8 cellular contexts compared by ENCODE assay signal in the genomic region with DNA sequence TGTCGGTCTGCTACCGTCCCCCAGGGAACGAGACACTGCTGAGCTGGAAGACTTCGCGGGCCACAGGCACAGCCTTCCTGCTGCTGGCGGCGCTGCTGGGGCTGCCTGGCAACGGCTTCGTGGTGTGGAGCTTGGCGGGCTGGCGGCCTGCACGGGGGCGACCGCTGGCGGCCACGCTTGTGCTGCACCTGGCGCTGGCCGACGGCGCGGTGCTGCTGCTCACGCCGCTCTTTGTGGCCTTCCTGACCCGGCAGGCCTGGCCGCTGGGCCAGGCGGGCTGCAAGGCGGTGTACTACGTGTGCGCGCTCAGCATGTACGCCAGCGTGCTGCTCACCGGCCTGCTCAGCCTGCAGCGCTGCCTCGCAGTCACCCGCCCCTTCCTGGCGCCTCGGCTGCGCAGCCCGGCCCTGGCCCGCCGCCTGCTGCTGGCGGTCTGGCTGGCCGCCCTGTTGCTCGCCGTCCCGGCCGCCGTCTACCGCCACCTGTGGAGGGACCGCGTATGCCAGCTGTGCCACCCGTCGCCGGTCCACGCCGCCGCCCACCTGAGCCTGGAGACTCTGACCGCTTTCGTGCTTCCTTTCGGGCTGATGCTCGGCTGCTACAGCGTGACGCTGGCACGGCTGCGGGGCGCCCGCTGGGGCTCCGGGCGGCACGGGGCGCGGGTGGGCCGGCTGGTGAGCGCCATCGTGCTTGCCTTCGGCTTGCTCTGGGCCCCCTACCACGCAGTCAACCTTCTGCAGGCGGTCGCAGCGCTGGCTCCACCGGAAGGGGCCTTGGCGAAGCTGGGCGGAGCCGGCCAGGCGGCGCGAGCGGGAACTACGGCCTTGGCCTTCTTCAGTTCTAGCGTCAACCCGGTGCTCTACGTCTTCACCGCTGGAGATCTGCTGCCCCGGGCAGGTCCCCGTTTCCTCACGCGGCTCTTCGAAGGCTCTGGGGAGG.
A peak's percentile ranks its signal among the peaks of the same experiment; 100 is the strongest.
DNase-seq lines count a peak whose midpoint lies in the region; ATAC-seq lines count a peak whose summit lies in the region.

A gene with protein sequence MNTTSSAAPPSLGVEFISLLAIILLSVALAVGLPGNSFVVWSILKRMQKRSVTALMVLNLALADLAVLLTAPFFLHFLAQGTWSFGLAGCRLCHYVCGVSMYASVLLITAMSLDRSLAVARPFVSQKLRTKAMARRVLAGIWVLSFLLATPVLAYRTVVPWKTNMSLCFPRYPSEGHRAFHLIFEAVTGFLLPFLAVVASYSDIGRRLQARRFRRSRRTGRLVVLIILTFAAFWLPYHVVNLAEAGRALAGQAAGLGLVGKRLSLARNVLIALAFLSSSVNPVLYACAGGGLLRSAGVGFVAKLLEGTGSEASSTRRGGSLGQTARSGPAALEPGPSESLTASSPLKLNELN (plus strand): TSS at position 837 of the 939 bp plus-strand sequence. CDS start 4,150 bp downstream, outside the sequence.

- peak within 1 kb of the TSS; percentile 69 to 84 for H3K4me3 Mint-ChIP-seq in stimulated activated naive CD8-positive, alpha-beta T cell treated with anti-CD3 and anti-CD28 coated beads, Interleukin-15, amount 100 ng/mL, for 72 hours

- H3K4me3 ChIP-seq in duodenal mucosa (ENCODE audit: low read depth in 1 of 2, low read length in 2 of 2) = peak within 1 kb of the TSS; percentile 59 to 69

- no peaks in the 10 kb centered on the region for H3K9me3 ChIP-seq in duodenal mucosa (ENCODE audit: control insufficient read depth in 1 of 2, low read length in 2 of 2)

- peak within 1 kb of the TSS; percentile 71 for H3K27ac ChIP-seq in duodenal mucosa (ENCODE audit: low read depth, low read length)

- peaks cover 0 to 3% of the 10 kb centered on the region in 2 donors for H3K27me3 ChIP-seq in duodenal mucosa (ENCODE audit: control insufficient read depth in 1 of 2, insufficient read depth in 2 of 2, low read length in 2 of 2)

- no peaks in the 10 kb centered on the region for H3K27me3 Mint-ChIP-seq in stimulated activated naive CD8-positive, alpha-beta T cell treated with anti-CD3 and anti-CD28 coated beads, Interleukin-15, amount 100 ng/mL, for 72 hours

- peaks cover 6 to 7% of the 10 kb centered on the region in 2 donors for H3K36me3 ChIP-seq in duodenal mucosa (ENCODE audit: control insufficient read depth in 1 of 2, insufficient read depth in 2 of 2, low read length in 2 of 2)

- H3K9ac ChIP-seq in duodenal mucosa (ENCODE audit: low read depth in 1 of 2, low read length in 2 of 2) = peak within 1 kb of the TSS; percentile 55 to 61

- H3K9me3 Mint-ChIP-seq in stimulated activated naive CD8-positive, alpha-beta T cell treated with anti-CD3 and anti-CD28 coated beads, Interleukin-15, amount 100 ng/mL, for 72 hours = no peaks in the 10 kb centered on the region

- DNase-seq in DMS53 (lab: John Stamatoyannopoulos, UW) = peak; percentile 94
- DNase-seq in KG1 (lab: John Stamatoyannopoulos, UW) = peak; percentile 15
- peak; percentile 40 to 49 for DNase-seq in activated CD4-positive, alpha-beta T cell treated with anti-CD3 and anti-CD28 coated beads, Interleukin-2, amount 50 U/mL, for 4 hours
- peak; percentile 31 for DNase-seq in middle frontal gyrus (ENCODE audit: extremely low spot score, low spot score)
- peak; percentile 72 to 77 for DNase-seq in stimulated activated naive CD8-positive, alpha-beta T cell treated with anti-CD3 and anti-CD28 coated beads, Interleukin-15, amount 100 ng/mL, for 72 hours
- DNase-seq in NCI-H1694 (lab: John Stamatoyannopoulos, UW) = no peak

- H3K4me1 ChIP-seq in duodenal mucosa (ENCODE audit: control insufficient read depth in 1 of 2, insufficient read depth in 2 of 2, low read length in 2 of 2) = peaks cover 62 to 81% of the 10 kb centered on the region in 2 donors

- peaks cover 79% of the 10 kb centered on the region for H3K4me1 Mint-ChIP-seq in stimulated activated naive CD8-positive, alpha-beta T cell treated with anti-CD3 and anti-CD28 coated beads, Interleukin-15, amount 100 ng/mL, for 72 hours

- ATAC-seq in GM21381 (IDR thresholded peaks at IDR 0.05; ENCODE audit: unreplicated experiment) = peak; percentile 66
- peak; percentile 88 for ATAC-seq in stimulated activated naive CD8-positive, alpha-beta T cell treated with anti-CD3 and anti-CD28 coated beads, Interleukin-15, amount 100 ng/mL, for 72 hours

- H3K27ac Mint-ChIP-seq in stimulated activated naive CD8-positive, alpha-beta T cell treated with anti-CD3 and anti-CD28 coated beads, Interleukin-15, amount 100 ng/mL, for 72 hours = peak within 1 kb of the TSS; percentile 55 to 81
